Comparison of ENCODE assay signal across 8 cellular contexts in genomic region chr1:184866991-184867788, GRCh38.
DNase-seq lines count a peak whose midpoint lies in the region; ATAC-seq and TF ChIP-seq lines count a peak whose summit lies in the region.

No MANE protein-coding gene starts in this region.

- peaks cover 16% of the 10 kb centered on the region for H3K9me3 Mint-ChIP-seq in T-helper 2 cell treated with Interferon-gamma antibody and Interleukin-4, amounts not matched to agents 5 μg/mL and 100 μg/mL, for 36 hours

- intact Hi-C loops in sciatic nerve (cut with DNase I) = no loop called here

- peak; percentile 66 for DNase-seq in stimulated activated CD4-positive, alpha-beta T cell treated with anti-CD3 and anti-CD28 coated beads, Interleukin-15, amount 100 ng/mL, for 24 hours
- no peak for DNase-seq in stimulated activated CD4-positive, alpha-beta T cell treated with anti-CD3 and anti-CD28 coated beads, Interleukin-2, amount 100 ng/mL, for 48 hours
- DNase-seq in T-helper 2 cell treated with Interferon-gamma antibody and Interleukin-4, amounts not matched to agents 5 μg/mL and 100 μg/mL, for 36 hours (ENCODE audit: low spot score) = peak; percentile 69
- DNase-seq in choroid plexus epithelial cell (ENCODE audit: low read depth) (peak; percentile 98), sciatic nerve (ENCODE audit: low spot score) (no peak), HuH-7 (ENCODE audit: low spot score) (no peak), NCI-H1436 treated with DMSO at 0.1 percent for 48 hours (lab: John Stamatoyannopoulos, UW) (no peak)

- peak overlapping the region; percentile 72 for H3K4me3 Mint-ChIP-seq in T-helper 2 cell treated with Interferon-gamma antibody and Interleukin-4, amounts not matched to agents 5 μg/mL and 100 μg/mL, for 36 hours

- H3K27me3 Mint-ChIP-seq in T-helper 2 cell treated with Interferon-gamma antibody and Interleukin-4, amounts not matched to agents 5 μg/mL and 100 μg/mL, for 36 hours (ENCODE audit: low read depth) = peaks cover 4% of the 10 kb centered on the region

- H3K27ac Mint-ChIP-seq in T-helper 2 cell treated with Interferon-gamma antibody and Interleukin-4, amounts not matched to agents 5 μg/mL and 100 μg/mL, for 36 hours = peak overlapping the region; percentile 91

- TF ChIP-seq CTCF in choroid plexus epithelial cell (conservative IDR thresholded peaks at IDR 0.05; ENCODE audit: low read depth, low read length) = no peak

- H3K4me1 Mint-ChIP-seq in T-helper 2 cell treated with Interferon-gamma antibody and Interleukin-4, amounts not matched to agents 5 μg/mL and 100 μg/mL, for 36 hours (ENCODE audit: low read depth) = peaks cover 42% of the 10 kb centered on the region

- H3K36me3 Mint-ChIP-seq in T-helper 2 cell treated with Interferon-gamma antibody and Interleukin-4, amounts not matched to agents 5 μg/mL and 100 μg/mL, for 36 hours (ENCODE audit: low read depth) = peaks cover 47% of the 10 kb centered on the region

- no peak overlapping the region for H3K4me3 ChIP-seq in choroid plexus epithelial cell (ENCODE audit: low read depth, low read length)

- ATAC-seq in HG03108 (IDR thresholded peaks at IDR 0.05; ENCODE audit: unreplicated experiment) (peak; percentile 87), sciatic nerve (peak; percentile 96)

Comparison
In these comparisons a context has a peak if more than half of its experiments do, and no peak if none do; other contexts are left out.
1. DNase-seq: peak in stimulated activated CD4-positive, alpha-beta T cell treated with anti-CD3 and anti-CD28 coated beads, Interleukin-15, amount 100 ng/mL, for 24 hours (single experiment), T-helper 2 cell treated with Interferon-gamma antibody and Interleukin-4, amounts not matched to agents 5 μg/mL and 100 μg/mL, for 36 hours (single experiment) and choroid plexus epithelial cell (single experiment); none in stimulated activated CD4-positive, alpha-beta T cell treated with anti-CD3 and anti-CD28 coated beads, Interleukin-2, amount 100 ng/mL, for 48 hours (0 of 2), sciatic nerve (single experiment), HuH-7 (single experiment) and NCI-H1436 treated with DMSO at 0.1 percent for 48 hours (single experiment).